ENCODE assay signal across 21 cellular contexts in genomic region chr5:139407517-139407916, GRCh38. TPM values are rescaled to one million over a fixed set of nuclear protein-coding genes. Genes with fewer than 3 reads are reported as not detected.
DNase-seq lines count a peak whose midpoint lies in the region; ATAC-seq and TF ChIP-seq lines count a peak whose summit lies in the region.
"Had no signal": no experiment of that assay in that cellular context is flagged by ENCODE, and none has a peak within 500 bp of the region (broad histone marks: within the 10 kb centered on the region; RNA-seq: fewer than 3 reads in every experiment).

No MANE protein-coding gene starts in this region.

- H3K36me3 ChIP-seq in ovary = no peaks in the 10 kb centered on the region
- H3K36me3 ChIP-seq: Peyer's patch had no signal

- no peak overlapping the region for H3K4me3 ChIP-seq in ovary
- H3K4me3 ChIP-seq: coronary artery, heart right ventricle, Peyer's patch, upper lobe of left lung had no signal

- no peak for TF ChIP-seq EP300 in ovary (IDR thresholded peaks at IDR 0.05)

- no peak for TF ChIP-seq POLR2A in ovary (IDR thresholded peaks at IDR 0.05)

- H3K27ac ChIP-seq in ovary = no peak overlapping the region
- H3K27ac ChIP-seq: coronary artery, heart right ventricle, upper lobe of left lung had no signal

- H3K4me1 Mint-ChIP-seq in activated CD4-positive, alpha-beta T cell treated with anti-CD3 and anti-CD28 coated beads for 36 hours = peaks cover 28% of the 10 kb centered on the region
- H3K4me1 Mint-ChIP-seq in IgD-negative memory B cell = peaks cover 21 to 37% (median 28%) of the 10 kb centered on the region in 3 donors
- peaks cover 27% of the 10 kb centered on the region for H3K4me1 Mint-ChIP-seq in memory B cell

- H3K36me3 Mint-ChIP-seq in activated CD4-positive, alpha-beta T cell treated with anti-CD3 and anti-CD28 coated beads for 36 hours (ENCODE audit: low read depth) = peaks cover 8% of the 10 kb centered on the region
- H3K36me3 Mint-ChIP-seq in IgD-negative memory B cell = peaks cover 1% of the 10 kb centered on the region
- no peaks in the 10 kb centered on the region for H3K36me3 Mint-ChIP-seq in memory B cell

- no peak for DNase-seq in activated CD4-positive, alpha-beta T cell treated with anti-CD3 and anti-CD28 coated beads for 36 hours
- DNase-seq in activated CD4-positive, alpha-beta T cell treated with anti-CD3 and anti-CD28 coated beads for 4 hours = no peak
- peak; percentile 77 for DNase-seq in RPMI8226
- no peak for DNase-seq in memory B cell (ENCODE audit: low spot score in 2 of 2)
- DNase-seq in ovary = no peak
- no peak for DNase-seq in SHP77 treated with DMSO at 0.1 percent for 48 hours (lab: John Stamatoyannopoulos, UW)
- no peak for DNase-seq in SW480 (ENCODE audit: low spot score)
- DNase-seq: activated CD4-positive, alpha-beta T cell treated with anti-CD3 and anti-CD28 coated beads, Interleukin-2, amount 50 U/mL, for 1 hour; activated T-cell treated with anti-CD3 and anti-CD28 coated beads, Interleukin-2, amount 50 U/mL, for 72 hours; aorta; Calu3; H7; heart right ventricle; kidney; NCI-H1048; upper lobe of left lung had no signal

- intact Hi-C loops in activated CD4-positive, alpha-beta T cell treated with anti-CD3 and anti-CD28 coated beads for 36 hours (cut with DNase I, micrococcal nuclease) = no loop called here
- intact Hi-C loops in ovary (cut with DNase I) = no loop called here

- H3K9me3 ChIP-seq in ovary = no peaks in the 10 kb centered on the region
- H3K9me3 ChIP-seq: heart right ventricle, Peyer's patch, upper lobe of left lung had no signal

- CTCF ChIA-PET in activated CD4-positive, alpha-beta T cell treated with anti-CD3 and anti-CD28 coated beads for 36 hours (lab: Charles Lee) = interaction anchor here (0.7 to 1.6 kb wide), 3 partner anchors 8 to 126 kb away, joined by 3 to 4 read pairs (median 4); no protein-coding TSS in a partner anchor

- no peak overlapping the region for H3K4me3 Mint-ChIP-seq in activated CD4-positive, alpha-beta T cell treated with anti-CD3 and anti-CD28 coated beads for 36 hours
- H3K4me3 Mint-ChIP-seq in IgD-negative memory B cell (peak overlapping the region; percentile 5 to 85 (median 48)), memory B cell (peak overlapping the region; percentile 2)
- H3K4me3 Mint-ChIP-seq: activated T-cell treated with anti-CD3 and anti-CD28 coated beads, Interleukin-2, amount 50 U/mL, for 72 hours had no signal

- no peaks in the 10 kb centered on the region for H3K4me1 ChIP-seq in ovary (ENCODE audit: insufficient read depth)

- no peak for TF ChIP-seq CTCF in ovary (IDR thresholded peaks at IDR 0.05)

- H3K27me3 Mint-ChIP-seq in activated CD4-positive, alpha-beta T cell treated with anti-CD3 and anti-CD28 coated beads for 36 hours = no peaks in the 10 kb centered on the region
- H3K27me3 Mint-ChIP-seq in IgD-negative memory B cell (no peaks in the 10 kb centered on the region), memory B cell (no peaks in the 10 kb centered on the region)

- no peaks in the 10 kb centered on the region for H3K9me3 Mint-ChIP-seq in activated CD4-positive, alpha-beta T cell treated with anti-CD3 and anti-CD28 coated beads for 36 hours (ENCODE audit: low read depth)
- no peaks in the 10 kb centered on the region for H3K9me3 Mint-ChIP-seq in IgD-negative memory B cell
- no peaks in the 10 kb centered on the region for H3K9me3 Mint-ChIP-seq in memory B cell
- H3K9me3 Mint-ChIP-seq: activated T-cell treated with anti-CD3 and anti-CD28 coated beads, Interleukin-2, amount 50 U/mL, for 72 hours had no signal

- no peaks in the 10 kb centered on the region for H3K27me3 ChIP-seq in ovary
- H3K27me3 ChIP-seq: heart right ventricle, Peyer's patch, upper lobe of left lung had no signal

- POLR2A ChIA-PET in activated CD4-positive, alpha-beta T cell treated with anti-CD3 and anti-CD28 coated beads for 36 hours (lab: Charles Lee) = no interaction called here

- H3K27ac Mint-ChIP-seq in activated CD4-positive, alpha-beta T cell treated with anti-CD3 and anti-CD28 coated beads for 36 hours = peak overlapping the region; percentile 44
- H3K27ac Mint-ChIP-seq in IgD-negative memory B cell (peak overlapping the region in 2 of 3 donors; percentile 34 to 89), memory B cell (peak overlapping the region; percentile 82)
- H3K27ac Mint-ChIP-seq: activated T-cell treated with anti-CD3 and anti-CD28 coated beads, Interleukin-2, amount 50 U/mL, for 72 hours had no signal

- ATAC-seq in activated CD4-positive, alpha-beta T cell treated with anti-CD3 and anti-CD28 coated beads for 36 hours = no peak
- ATAC-seq in memory B cell (ENCODE audit: low read depth) = peak; percentile 59
- ATAC-seq: activated T-cell treated with anti-CD3 and anti-CD28 coated beads, Interleukin-2, amount 50 U/mL, for 72 hours; heart right ventricle had no signal

RNA-seq across cellular contexts. Expression of gene SPATA24, which starts 3.6 kb away (rescaled TPM):
- total RNA-seq in activated CD4-positive, alpha-beta T cell treated with anti-CD3 and anti-CD28 coated beads for 36 hours = 1 to 10 TPM; 4.6 to 5.9 TPM
- 4.7 TPM for polyA plus RNA-seq in IgD-negative memory B cell
- total RNA-seq in ovary = 1 to 10 TPM; 2.1 to 4.7 (median 3.3) TPM
- polyA plus RNA-seq in ovary = 1 to 10 TPM; 6.5 to 6.7 TPM

RNA-seq across cellular contexts. Expression of gene PROB1, which starts 12.6 kb away (rescaled TPM):
- 1 to 10 TPM; 3.2 TPM for total RNA-seq in activated CD4-positive, alpha-beta T cell treated with anti-CD3 and anti-CD28 coated beads for 36 hours
- polyA plus RNA-seq in IgD-negative memory B cell (1.5 TPM), ovary (1 to 10 TPM in 1 of 2 donors, under 1 TPM in 1; 0.65 to 1.0 TPM)
- total RNA-seq in ovary = 1 to 10 TPM in 4 of 7 donors, under 1 TPM in 3; 0.60 to 2.0 (median 1.0) TPM

RNA-seq across cellular contexts. Expression of gene MZB1, which starts 17.8 kb away (rescaled TPM):
- total RNA-seq in activated CD4-positive, alpha-beta T cell treated with anti-CD3 and anti-CD28 coated beads for 36 hours = 1 to 10 TPM; 7.8 to 9.8 TPM
- polyA plus RNA-seq in IgD-negative memory B cell (193 TPM), ovary (1 to 10 TPM in 1 of 2 donors, under 1 TPM in 1; 0.91 to 1.7 TPM)
- 1 to 10 TPM in 3 of 7 donors, under 1 TPM in 3, not detected in 1; 0.50 to 1.8 (median 1.2) TPM for total RNA-seq in ovary
- total RNA-seq: Calu3, H7, HT1080, osteocyte had no signal

RNA-seq across cellular contexts. Expression of gene SLC23A1, which starts 24.4 kb away (rescaled TPM):
- total RNA-seq in activated CD4-positive, alpha-beta T cell treated with anti-CD3 and anti-CD28 coated beads for 36 hours = under 1 TPM; 0.43 to 0.53 TPM
- polyA plus RNA-seq in IgD-negative memory B cell (not detected), ovary (under 1 TPM in 1 of 2 donors, not detected in 1; 0.05 TPM)
- total RNA-seq in ovary = 10 to 100 TPM in 1 of 7 donors, 1 to 10 TPM in 3, under 1 TPM in 1, not detected in 2; 0.10 to 14.5 (median 1.2) TPM
- total RNA-seq: aorta, H7, HT1080, osteocyte had no signal
- polyA plus RNA-seq: heart right ventricle had no signal

RNA-seq across cellular contexts. Expression of gene DNAJC18, which starts 31.8 kb away (rescaled TPM):
- 10 to 100 TPM; 33.1 to 35.6 TPM for total RNA-seq in activated CD4-positive, alpha-beta T cell treated with anti-CD3 and anti-CD28 coated beads for 36 hours
- polyA plus RNA-seq in IgD-negative memory B cell (5.1 TPM), ovary (10 to 100 TPM; 11.1 to 35.6 TPM)
- total RNA-seq in ovary = 10 to 100 TPM in 6 of 7 donors, 1 to 10 TPM in 1; 5.2 to 31.0 (median 22.4) TPM
